Comparison of ENCODE assay signal across 6 cellular contexts in the genomic region with DNA sequence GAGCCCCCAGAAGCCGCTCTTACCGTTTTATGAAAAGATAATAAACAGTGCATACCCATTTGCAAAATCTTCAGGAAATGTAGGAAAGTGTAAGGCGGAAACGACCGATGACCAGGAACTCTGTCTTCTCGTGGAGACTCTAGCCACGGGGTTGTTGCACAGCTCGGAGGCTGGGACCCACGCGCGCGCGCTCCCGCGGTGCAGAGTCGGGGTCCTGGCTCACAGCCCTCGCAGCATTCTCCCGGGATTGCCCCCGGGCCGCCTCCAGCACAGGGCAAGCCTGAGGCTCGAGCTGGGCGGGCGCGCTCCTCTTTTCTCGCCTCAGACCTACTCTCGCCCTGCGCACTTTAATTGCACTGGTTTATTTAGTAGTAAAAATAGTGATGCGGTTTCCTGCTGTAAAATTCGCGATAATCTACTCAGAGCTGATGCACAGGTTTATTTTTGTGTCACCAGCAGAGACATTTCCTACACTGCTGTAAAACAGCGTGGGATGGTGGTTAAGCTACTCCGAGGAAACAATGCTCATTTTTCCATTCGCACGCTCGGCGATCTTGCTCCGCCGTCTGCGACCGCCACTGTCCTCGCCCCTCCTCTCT. TPM values are rescaled to one million over a fixed set of nuclear protein-coding genes. Genes with fewer than 3 reads are reported as not detected.
A peak's percentile ranks its signal among the peaks of the same experiment; 100 is the strongest.
DNase-seq lines count a peak whose midpoint lies in the region; ATAC-seq and TF ChIP-seq lines count a peak whose summit lies in the region.

No MANE protein-coding gene starts in this region.

- ATAC-seq in WTC11, result no peak
- ATAC-seq in HG02571 (IDR thresholded peaks at IDR 0.05; ENCODE audit: unreplicated experiment), result no peak

- CTCF ChIA-PET in WTC11 (lab: Charles Lee), result interaction anchor here (1.0 to 6.7 kb wide), 4 partner anchors 16 to 21 kb away, joined by 3 to 42 read pairs (median 6); a partner anchor contains a TSS

- peak overlapping the region; percentile 87 for H3K4me3 ChIP-seq in BLaER1

- H3K4me1 Mint-ChIP-seq in WTC11 (peaks cover 16% of the 10 kb centered on the region; the same call in 1 of the 2 replicates), glutamatergic neuron (ENCODE audit: low read depth, unreplicated experiment) (peaks cover 6% of the 10 kb centered on the region)

- H3K27me3 Mint-ChIP-seq in WTC11 (ENCODE audit: low read depth), result peaks cover 34% of the 10 kb centered on the region
- H3K27me3 Mint-ChIP-seq in glutamatergic neuron (ENCODE audit: unreplicated experiment), result peaks cover 42% of the 10 kb centered on the region

- peak overlapping the region; percentile 88 for H3K9ac ChIP-seq in BLaER1

- POLR2A ChIA-PET in WTC11 (lab: Charles Lee), result interaction anchor here (0.6 to 1.8 kb wide), 4 partner anchors 18 to 1099 kb away, joined by 3 to 11 read pairs (median 4); a partner anchor contains a TSS

- H3K9me3 Mint-ChIP-seq in WTC11 (no peaks in the 10 kb centered on the region; the same call in 1 of the 2 replicates), glutamatergic neuron (ENCODE audit: unreplicated experiment) (peaks cover 44% of the 10 kb centered on the region)

- peak overlapping the region; percentile 89 for H3K27ac ChIP-seq in BLaER1

- 0 out of 2 replicates have a peak, but pooled peaks cover 3% of the 10 kb centered on the region for H3K36me3 ChIP-seq in BLaER1

- DNase-seq in WTC11 (ENCODE audit: low spot score) (no peak), glutamatergic neuron (peak; percentile 62), NCI-H1048 (lab: John Stamatoyannopoulos, UW) (no peak)
- DNase-seq in stimulated activated CD4-positive, alpha-beta T cell treated with anti-CD3 and anti-CD28 coated beads, TNF-alpha, amount 100 ng/mL, for 4 hours (ENCODE audit: low read depth in 3 of 3), result peak in 2 of 3 experiments; percentile 42 to 48

- H3K4me2 ChIP-seq in BLaER1, result peak overlapping the region; percentile 97

- H3K27ac Mint-ChIP-seq in WTC11, result no peak overlapping the region
- H3K27ac Mint-ChIP-seq in glutamatergic neuron (ENCODE audit: unreplicated experiment), result peak overlapping the region; percentile 17

- no peaks in the 10 kb centered on the region for H4K20me1 ChIP-seq in BLaER1

- peaks cover 44% of the 10 kb centered on the region for H3K4me1 ChIP-seq in BLaER1

- TF ChIP-seq CTCF in WTC11 (IDR thresholded peaks at IDR 0.05) (no peak), glutamatergic neuron (IDR thresholded peaks at IDR 0.05; ENCODE audit: partially characterized antibody, unreplicated experiment) (no peak)

- H3K36me3 Mint-ChIP-seq in WTC11, result 0 out of 2 replicates have a peak, but pooled peaks cover 3% of the 10 kb centered on the region
- H3K36me3 Mint-ChIP-seq in glutamatergic neuron (ENCODE audit: unreplicated experiment), result peaks cover 8% of the 10 kb centered on the region

- H3K9me3 ChIP-seq in BLaER1, result no peaks in the 10 kb centered on the region

- H3K4me3 Mint-ChIP-seq in WTC11, result peak overlapping the region; percentile 97
- peak overlapping the region; percentile 96 for H3K4me3 Mint-ChIP-seq in glutamatergic neuron (ENCODE audit: unreplicated experiment)

- no peaks in the 10 kb centered on the region for H3K27me3 ChIP-seq in BLaER1

TF ChIP-seq in WTC11, 78 proteins besides CTCF, POLR2A, EP300 and RAD21:
- no peak for TF ChIP-seq SMAD4 (CRISPR knock-in tag; IDR thresholded peaks at IDR 0.05)
- TF ChIP-seq NFYB (CRISPR knock-in tag; conservative IDR thresholded peaks at IDR 0.05; ENCODE audit: low read depth), result no peak
- TF ChIP-seq, protein P1, sequence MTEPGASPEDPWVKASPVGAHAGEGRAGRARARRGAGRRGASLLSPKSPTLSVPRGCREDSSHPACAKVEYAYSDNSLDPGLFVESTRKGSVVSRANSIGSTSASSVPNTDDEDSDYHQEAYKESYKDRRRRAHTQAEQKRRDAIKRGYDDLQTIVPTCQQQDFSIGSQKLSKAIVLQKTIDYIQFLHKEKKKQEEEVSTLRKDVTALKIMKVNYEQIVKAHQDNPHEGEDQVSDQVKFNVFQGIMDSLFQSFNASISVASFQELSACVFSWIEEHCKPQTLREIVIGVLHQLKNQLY (CRISPR knock-in tag; IDR thresholded peaks at IDR 0.05), result no peak
- TF ChIP-seq GTF2I (CRISPR knock-in tag; conservative IDR thresholded peaks at IDR 0.05), result no peak
- TF ChIP-seq, protein P2, sequence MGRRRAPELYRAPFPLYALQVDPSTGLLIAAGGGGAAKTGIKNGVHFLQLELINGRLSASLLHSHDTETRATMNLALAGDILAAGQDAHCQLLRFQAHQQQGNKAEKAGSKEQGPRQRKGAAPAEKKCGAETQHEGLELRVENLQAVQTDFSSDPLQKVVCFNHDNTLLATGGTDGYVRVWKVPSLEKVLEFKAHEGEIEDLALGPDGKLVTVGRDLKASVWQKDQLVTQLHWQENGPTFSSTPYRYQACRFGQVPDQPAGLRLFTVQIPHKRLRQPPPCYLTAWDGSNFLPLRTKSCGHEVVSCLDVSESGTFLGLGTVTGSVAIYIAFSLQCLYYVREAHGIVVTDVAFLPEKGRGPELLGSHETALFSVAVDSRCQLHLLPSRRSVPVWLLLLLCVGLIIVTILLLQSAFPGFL (CRISPR knock-in tag; IDR thresholded peaks at IDR 0.05; ENCODE audit: borderline replicate concordance), result no peak
- no peak for TF ChIP-seq FOXP1 (CRISPR knock-in tag; IDR thresholded peaks at IDR 0.05; ENCODE audit: borderline replicate concordance)
- TF ChIP-seq, protein P3, sequence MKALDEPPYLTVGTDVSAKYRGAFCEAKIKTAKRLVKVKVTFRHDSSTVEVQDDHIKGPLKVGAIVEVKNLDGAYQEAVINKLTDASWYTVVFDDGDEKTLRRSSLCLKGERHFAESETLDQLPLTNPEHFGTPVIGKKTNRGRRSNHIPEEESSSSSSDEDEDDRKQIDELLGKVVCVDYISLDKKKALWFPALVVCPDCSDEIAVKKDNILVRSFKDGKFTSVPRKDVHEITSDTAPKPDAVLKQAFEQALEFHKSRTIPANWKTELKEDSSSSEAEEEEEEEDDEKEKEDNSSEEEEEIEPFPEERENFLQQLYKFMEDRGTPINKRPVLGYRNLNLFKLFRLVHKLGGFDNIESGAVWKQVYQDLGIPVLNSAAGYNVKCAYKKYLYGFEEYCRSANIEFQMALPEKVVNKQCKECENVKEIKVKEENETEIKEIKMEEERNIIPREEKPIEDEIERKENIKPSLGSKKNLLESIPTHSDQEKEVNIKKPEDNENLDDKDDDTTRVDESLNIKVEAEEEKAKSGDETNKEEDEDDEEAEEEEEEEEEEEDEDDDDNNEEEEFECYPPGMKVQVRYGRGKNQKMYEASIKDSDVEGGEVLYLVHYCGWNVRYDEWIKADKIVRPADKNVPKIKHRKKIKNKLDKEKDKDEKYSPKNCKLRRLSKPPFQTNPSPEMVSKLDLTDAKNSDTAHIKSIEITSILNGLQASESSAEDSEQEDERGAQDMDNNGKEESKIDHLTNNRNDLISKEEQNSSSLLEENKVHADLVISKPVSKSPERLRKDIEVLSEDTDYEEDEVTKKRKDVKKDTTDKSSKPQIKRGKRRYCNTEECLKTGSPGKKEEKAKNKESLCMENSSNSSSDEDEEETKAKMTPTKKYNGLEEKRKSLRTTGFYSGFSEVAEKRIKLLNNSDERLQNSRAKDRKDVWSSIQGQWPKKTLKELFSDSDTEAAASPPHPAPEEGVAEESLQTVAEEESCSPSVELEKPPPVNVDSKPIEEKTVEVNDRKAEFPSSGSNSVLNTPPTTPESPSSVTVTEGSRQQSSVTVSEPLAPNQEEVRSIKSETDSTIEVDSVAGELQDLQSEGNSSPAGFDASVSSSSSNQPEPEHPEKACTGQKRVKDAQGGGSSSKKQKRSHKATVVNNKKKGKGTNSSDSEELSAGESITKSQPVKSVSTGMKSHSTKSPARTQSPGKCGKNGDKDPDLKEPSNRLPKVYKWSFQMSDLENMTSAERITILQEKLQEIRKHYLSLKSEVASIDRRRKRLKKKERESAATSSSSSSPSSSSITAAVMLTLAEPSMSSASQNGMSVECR (CRISPR knock-in tag; IDR thresholded peaks at IDR 0.05; ENCODE audit: borderline replicate concordance), result no peak
- TF ChIP-seq SOX15 (CRISPR knock-in tag; IDR thresholded peaks at IDR 0.05), result no peak
- TF ChIP-seq, protein P4, sequence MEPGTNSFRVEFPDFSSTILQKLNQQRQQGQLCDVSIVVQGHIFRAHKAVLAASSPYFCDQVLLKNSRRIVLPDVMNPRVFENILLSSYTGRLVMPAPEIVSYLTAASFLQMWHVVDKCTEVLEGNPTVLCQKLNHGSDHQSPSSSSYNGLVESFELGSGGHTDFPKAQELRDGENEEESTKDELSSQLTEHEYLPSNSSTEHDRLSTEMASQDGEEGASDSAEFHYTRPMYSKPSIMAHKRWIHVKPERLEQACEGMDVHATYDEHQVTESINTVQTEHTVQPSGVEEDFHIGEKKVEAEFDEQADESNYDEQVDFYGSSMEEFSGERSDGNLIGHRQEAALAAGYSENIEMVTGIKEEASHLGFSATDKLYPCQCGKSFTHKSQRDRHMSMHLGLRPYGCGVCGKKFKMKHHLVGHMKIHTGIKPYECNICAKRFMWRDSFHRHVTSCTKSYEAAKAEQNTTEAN (CRISPR knock-in tag; IDR thresholded peaks at IDR 0.05), result no peak

RNA-seq across cellular contexts. Expression of a gene that starts 15.5 kb away (rescaled TPM):
- 0.64 to 1.4 TPM (median 0.98 TPM) in 3 replicates for total RNA-seq in WTC11 (2021)
- 0.93 TPM for total RNA-seq in glutamatergic neuron (ENCODE audit: unreplicated experiment)

RNA-seq across cellular contexts. Expression of a gene that starts 33.6 kb away (rescaled TPM):
- 31.9 to 33.5 TPM (median 32.2 TPM) in 3 replicates for total RNA-seq in WTC11 (2021)
- total RNA-seq in glutamatergic neuron (ENCODE audit: unreplicated experiment), result 28.8 TPM

RNA-seq across cellular contexts. Expression of a gene that starts 42.1 kb away (rescaled TPM):
- total RNA-seq in WTC11 (2021), result not detected in 3 replicates
- not detected for total RNA-seq in glutamatergic neuron (ENCODE audit: unreplicated experiment)

RNA-seq across cellular contexts. Expression of a gene that starts 54.2 kb away (rescaled TPM):
- total RNA-seq in WTC11 (2021) (2,360 to 2,535 TPM (median 2,479 TPM) in 3 replicates), glutamatergic neuron (ENCODE audit: unreplicated experiment) (1,397 TPM)

RNA-seq across cellular contexts. Expression of a gene that starts 58.5 kb away (rescaled TPM):
- not detected in 3 replicates for total RNA-seq in WTC11 (2021)
- total RNA-seq in glutamatergic neuron (ENCODE audit: unreplicated experiment), result not detected

Comparison
In these comparisons a context has a peak if more than half of its experiments do, and no peak if none do; other contexts are left out.
1. DNase-seq: peak in glutamatergic neuron (single experiment) and stimulated activated CD4-positive, alpha-beta T cell treated with anti-CD3 and anti-CD28 coated beads, TNF-alpha, amount 100 ng/mL, for 4 hours (2 of 3); none in WTC11 (single experiment) and NCI-H1048 (single experiment).